ENCODE assay signal across 17 cellular contexts in the genomic region with DNA sequence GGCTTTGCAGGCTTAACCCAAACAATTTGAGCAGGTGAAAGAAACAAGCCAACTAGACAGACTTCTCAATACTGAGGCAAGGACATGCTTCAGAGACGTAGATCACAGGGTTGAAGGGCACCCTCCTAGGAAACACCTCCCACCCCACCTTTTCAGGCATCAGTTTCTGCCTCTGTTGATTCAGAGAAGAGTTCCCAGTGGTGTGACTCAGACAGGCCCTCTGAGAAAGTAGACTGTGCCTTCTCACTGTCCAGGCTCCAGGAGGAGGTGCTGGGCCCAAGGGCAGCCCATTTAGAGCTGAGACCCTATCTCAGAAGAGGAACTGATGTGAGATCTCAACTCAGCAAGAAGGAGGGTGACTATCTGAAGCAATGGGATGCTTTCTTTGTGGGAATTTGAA.
DNase-seq lines count a peak whose midpoint lies in the region; ATAC-seq, FAIRE-seq and TF ChIP-seq lines count a peak whose summit lies in the region.
"Had no signal": no experiment of that assay in that cellular context is flagged by ENCODE, and none has a peak within 500 bp of the region (broad histone marks: within the 10 kb centered on the region; RNA-seq: fewer than 3 reads in every experiment).

No MANE protein-coding gene starts in this region.

- no peaks in the 10 kb centered on the region for H3K4me1 ChIP-seq in breast epithelium
- 0 out of 2 replicates have a peak, but pooled peaks cover 3% of the 10 kb centered on the region for H3K4me1 ChIP-seq in PC-3 (ENCODE audit: insufficient read depth, low read length)
- H3K4me1 ChIP-seq in upper lobe of left lung: no peaks in the 10 kb centered on the region
- H3K4me1 ChIP-seq: BLaER1, Caco-2, HAP-1 had no signal

- no peaks in the 10 kb centered on the region for H3K79me2 ChIP-seq in PC-3 (ENCODE audit: low read length)

- CTCF ChIA-PET in MCF 10A (lab: Yijun Ruan, JAX) (no interaction called here), PC-3 (lab: Charles Lee) (no interaction called here)

- no peak overlapping the region for H3K9ac ChIP-seq in PC-3 (ENCODE audit: low read length)
- H3K9ac ChIP-seq: BLaER1 had no signal

- H3K4me2 ChIP-seq in PC-3 (ENCODE audit: low read length): no peak overlapping the region
- H3K4me2 ChIP-seq: BLaER1 had no signal

- ATAC-seq in PC-3: no peak
- ATAC-seq in GM21619 (IDR thresholded peaks at IDR 0.05; ENCODE audit: unreplicated experiment): no peak
- no peak for ATAC-seq in upper lobe of left lung (ENCODE audit: low FRiP score in 2 of 2)

- TF ChIP-seq POLR2A in breast epithelium (IDR thresholded peaks at IDR 0.05): no peak
- no peak for TF ChIP-seq POLR2A in upper lobe of left lung (IDR thresholded peaks at IDR 0.05)

- H4K20me1 ChIP-seq in PC-3 (ENCODE audit: low read length): no peaks in the 10 kb centered on the region
- H4K20me1 ChIP-seq: BLaER1 had no signal

- TF ChIP-seq CTCF in MCF 10A (IDR thresholded peaks at IDR 0.05; ENCODE audit: unreplicated experiment) (no peak), breast epithelium (IDR thresholded peaks at IDR 0.05) (no peak), PC-3 (conservative IDR thresholded peaks at IDR 0.05; ENCODE audit: low read depth, low read length) (no peak), bronchial epithelial cell (IDR thresholded peaks at IDR 0.05; ENCODE audit: insufficient read depth, low read length, severe bottlenecking) (no peak), upper lobe of left lung (IDR thresholded peaks at IDR 0.05) (no peak)

- H2AFZ ChIP-seq in PC-3 (ENCODE audit: low read length): no peak overlapping the region

- 0% methylated on average over 1 of the region's 1 CpG; no CpG with 5 or more reads in 1 of the 2 donors for WGBS in upper lobe of left lung, 2 donors

- no peaks in the 10 kb centered on the region for H3K9me3 ChIP-seq in breast epithelium
- H3K9me3 ChIP-seq in PC-3 (ENCODE audit: low read length): no peaks in the 10 kb centered on the region
- H3K9me3 ChIP-seq in upper lobe of left lung: no peaks in the 10 kb centered on the region
- H3K9me3 ChIP-seq: Caco-2 had no signal

- H3K27me3 Mint-ChIP-seq in MCF 10A (ENCODE audit: insufficient read depth, unreplicated experiment): no peaks in the 10 kb centered on the region

- no peaks in the 10 kb centered on the region for H3K27me3 ChIP-seq in breast epithelium
- no peaks in the 10 kb centered on the region for H3K27me3 ChIP-seq in PC-3 (ENCODE audit: low read length)
- H3K27me3 ChIP-seq in bronchial epithelial cell (ENCODE audit: control insufficient read depth, insufficient read depth, low read length): no peaks in the 10 kb centered on the region
- no peaks in the 10 kb centered on the region for H3K27me3 ChIP-seq in upper lobe of left lung
- H3K27me3 ChIP-seq: BLaER1 had no signal

- peaks cover 8% of the 10 kb centered on the region for H3K9me3 Mint-ChIP-seq in MCF 10A (ENCODE audit: unreplicated experiment)

- H3K9me2 ChIP-seq in PC-3 (replicated peaks; ENCODE audit: low read length): no peaks in the 10 kb centered on the region

- no TSS peak for BruUV-seq in MCF 10A (replicated peaks; lab: Mats Ljungman, UMichigan)
- no TSS peak for BruUV-seq in PC-3 (replicated peaks; lab: Mats Ljungman, UMichigan)

- intact Hi-C loops in MCF 10A (cut with micrococcal nuclease): no loop called here
- intact Hi-C loops in breast epithelium (cut with DNase I; ENCODE audit: low total_unique reads): no loop called here
- intact Hi-C loops in PC-3 (cut with micrococcal nuclease): no loop called here

- POLR2A ChIA-PET in MCF 10A (lab: Yijun Ruan, JAX) (no interaction called here), PC-3 (lab: Charles Lee; ENCODE audit: unreplicated experiment) (no interaction called here)

- DNase-seq in MCF 10A (ENCODE audit: unreplicated experiment) (peak; percentile 7), breast epithelium (ENCODE audit: low spot score in 2 of 2) (no peak), PC-3 (peak; percentile 25), bronchial epithelial cell (ENCODE audit: low read depth) (peak; percentile 33), renal cortical epithelial cell (ENCODE audit: low read depth) (peak; percentile 22), upper lobe of left lung (no peak), NCI-H128 (lab: John Stamatoyannopoulos, UW; ENCODE audit: unreplicated experiment) (no peak)
- DNase-seq: Caco-2; CD8-positive, alpha-beta memory T cell; DND-41 had no signal

- no peak overlapping the region for H3K27ac ChIP-seq in breast epithelium
- no peak overlapping the region for H3K27ac ChIP-seq in PC-3 (ENCODE audit: low read length)
- H3K27ac ChIP-seq in upper lobe of left lung: no peak overlapping the region
- H3K27ac ChIP-seq: 22Rv1, BLaER1 had no signal

- H3K4me3 ChIP-seq in breast epithelium (no peak overlapping the region), PC-3 (ENCODE audit: low read length) (no peak overlapping the region), bronchial epithelial cell (ENCODE audit: low read depth, low read length) (no peak overlapping the region), upper lobe of left lung (no peak overlapping the region)
- H3K4me3 ChIP-seq: BLaER1, HAP-1 had no signal

- H3F3A ChIP-seq in PC-3 (ENCODE audit: low read length, unreplicated experiment): no peaks in the 10 kb centered on the region

- TF ChIP-seq EP300 in upper lobe of left lung (IDR thresholded peaks at IDR 0.05): no peak

- H3K36me3 ChIP-seq in breast epithelium: no peaks in the 10 kb centered on the region
- no peaks in the 10 kb centered on the region for H3K36me3 ChIP-seq in PC-3 (ENCODE audit: low read depth, low read length)
- no peaks in the 10 kb centered on the region for H3K36me3 ChIP-seq in bronchial epithelial cell (ENCODE audit: control insufficient read depth, insufficient read depth, low read length)
- no peaks in the 10 kb centered on the region for H3K36me3 ChIP-seq in upper lobe of left lung
- H3K36me3 ChIP-seq: BLaER1, HAP-1 had no signal

- no peaks in the 10 kb centered on the region for H3K36me3 Mint-ChIP-seq in MCF 10A (ENCODE audit: insufficient read depth, unreplicated experiment)

- no peak for FAIRE-seq in bronchial epithelial cell (lab: Jason Lieb, UNC)
- FAIRE-seq: GM18507, H1 had no signal

- H3K27ac Mint-ChIP-seq in MCF 10A (ENCODE audit: low read depth, unreplicated experiment): no peak overlapping the region
- H3K27ac Mint-ChIP-seq: CD8-positive, alpha-beta memory T cell; IgD-negative memory B cell had no signal

- H3K4me3 Mint-ChIP-seq in MCF 10A (ENCODE audit: unreplicated experiment): no peak overlapping the region
- H3K4me3 Mint-ChIP-seq: CD8-positive, alpha-beta memory T cell; IgD-negative memory B cell had no signal

- no peaks in the 10 kb centered on the region for H3K4me1 Mint-ChIP-seq in MCF 10A (ENCODE audit: insufficient read depth, unreplicated experiment)
- H3K4me1 Mint-ChIP-seq: CD8-positive, alpha-beta memory T cell; IgD-negative memory B cell had no signal

Comparison
In these comparisons a context has a peak if more than half of its experiments do, and no peak if none do; other contexts are left out.
1. DNase-seq: peak in MCF 10A (single experiment), PC-3 (single experiment), bronchial epithelial cell (single experiment) and renal cortical epithelial cell (single experiment); none in breast epithelium (0 of 2), upper lobe of left lung (0 of 2) and NCI-H128 (single experiment).